1 cellular context compared by ENCODE assay signal in the genomic region with DNA sequence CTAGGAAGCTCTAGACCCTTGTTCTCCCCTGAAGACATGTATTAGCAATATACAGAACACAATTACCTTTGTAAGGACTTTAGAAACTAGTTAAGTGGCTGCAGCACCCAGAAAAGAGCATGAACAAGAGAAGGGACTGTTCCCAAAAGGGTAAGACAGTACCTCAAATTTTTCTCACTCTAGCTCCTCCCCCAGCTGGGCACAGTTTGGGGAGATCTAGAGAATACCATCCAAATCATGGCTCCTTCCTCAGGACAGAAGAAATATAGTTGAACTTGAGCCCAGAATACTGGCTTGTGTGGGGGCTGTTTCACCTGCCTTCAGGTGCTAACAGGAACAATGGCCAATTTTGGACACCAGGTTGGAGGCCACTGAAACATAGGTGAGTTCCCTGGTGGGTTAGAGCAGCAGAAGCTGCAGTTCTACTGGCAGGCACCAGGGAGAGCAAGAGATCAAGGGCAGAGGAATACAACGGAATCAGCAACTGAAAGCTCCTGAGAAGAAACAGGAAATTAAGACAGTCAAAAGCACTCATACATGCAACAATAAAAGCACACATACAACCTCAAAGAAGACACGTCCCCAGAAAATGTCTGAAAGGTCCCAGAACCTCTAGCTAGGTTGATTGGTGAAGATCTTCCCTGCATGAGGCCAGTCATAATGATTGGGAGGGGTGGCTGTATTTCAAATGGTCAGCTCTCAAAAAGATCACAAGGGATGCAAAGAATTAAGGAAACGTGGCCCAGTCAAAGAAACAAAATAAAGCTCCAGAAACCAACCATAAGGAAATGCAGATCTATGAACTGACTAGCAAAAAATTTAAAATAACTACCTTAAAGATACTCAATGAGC.
TF ChIP-seq lines count a peak whose summit lies in the region.

No MANE protein-coding gene starts in this region.

TF ChIP-seq in H1, 55 proteins besides CTCF, POLR2A, EP300 and RAD21 (continued from another document):
- no peak for TF ChIP-seq SRF (IDR thresholded peaks at IDR 0.05; ENCODE audit: low read depth, low read length)
- no peak for TF ChIP-seq BACH1 (IDR thresholded peaks at IDR 0.05; ENCODE audit: low read length)
- no peak for TF ChIP-seq HDAC2 (IDR thresholded peaks at IDR 0.05; ENCODE audit: borderline replicate concordance in 1 of 2, low read depth in 2 of 2, low read length in 2 of 2)
- no peak for TF ChIP-seq PHF8 (conservative IDR thresholded peaks at IDR 0.05; ENCODE audit: low read depth, low read length)
- no peak for TF ChIP-seq POLR2AphosphoS5 (IDR thresholded peaks at IDR 0.05; ENCODE audit: low read depth, low read length)
- TF ChIP-seq NANOG (IDR thresholded peaks at IDR 0.05; ENCODE audit: insufficient read depth, low read depth, low read length, poor library complexity, severe bottlenecking), result no peak
- TF ChIP-seq, protein P1, sequence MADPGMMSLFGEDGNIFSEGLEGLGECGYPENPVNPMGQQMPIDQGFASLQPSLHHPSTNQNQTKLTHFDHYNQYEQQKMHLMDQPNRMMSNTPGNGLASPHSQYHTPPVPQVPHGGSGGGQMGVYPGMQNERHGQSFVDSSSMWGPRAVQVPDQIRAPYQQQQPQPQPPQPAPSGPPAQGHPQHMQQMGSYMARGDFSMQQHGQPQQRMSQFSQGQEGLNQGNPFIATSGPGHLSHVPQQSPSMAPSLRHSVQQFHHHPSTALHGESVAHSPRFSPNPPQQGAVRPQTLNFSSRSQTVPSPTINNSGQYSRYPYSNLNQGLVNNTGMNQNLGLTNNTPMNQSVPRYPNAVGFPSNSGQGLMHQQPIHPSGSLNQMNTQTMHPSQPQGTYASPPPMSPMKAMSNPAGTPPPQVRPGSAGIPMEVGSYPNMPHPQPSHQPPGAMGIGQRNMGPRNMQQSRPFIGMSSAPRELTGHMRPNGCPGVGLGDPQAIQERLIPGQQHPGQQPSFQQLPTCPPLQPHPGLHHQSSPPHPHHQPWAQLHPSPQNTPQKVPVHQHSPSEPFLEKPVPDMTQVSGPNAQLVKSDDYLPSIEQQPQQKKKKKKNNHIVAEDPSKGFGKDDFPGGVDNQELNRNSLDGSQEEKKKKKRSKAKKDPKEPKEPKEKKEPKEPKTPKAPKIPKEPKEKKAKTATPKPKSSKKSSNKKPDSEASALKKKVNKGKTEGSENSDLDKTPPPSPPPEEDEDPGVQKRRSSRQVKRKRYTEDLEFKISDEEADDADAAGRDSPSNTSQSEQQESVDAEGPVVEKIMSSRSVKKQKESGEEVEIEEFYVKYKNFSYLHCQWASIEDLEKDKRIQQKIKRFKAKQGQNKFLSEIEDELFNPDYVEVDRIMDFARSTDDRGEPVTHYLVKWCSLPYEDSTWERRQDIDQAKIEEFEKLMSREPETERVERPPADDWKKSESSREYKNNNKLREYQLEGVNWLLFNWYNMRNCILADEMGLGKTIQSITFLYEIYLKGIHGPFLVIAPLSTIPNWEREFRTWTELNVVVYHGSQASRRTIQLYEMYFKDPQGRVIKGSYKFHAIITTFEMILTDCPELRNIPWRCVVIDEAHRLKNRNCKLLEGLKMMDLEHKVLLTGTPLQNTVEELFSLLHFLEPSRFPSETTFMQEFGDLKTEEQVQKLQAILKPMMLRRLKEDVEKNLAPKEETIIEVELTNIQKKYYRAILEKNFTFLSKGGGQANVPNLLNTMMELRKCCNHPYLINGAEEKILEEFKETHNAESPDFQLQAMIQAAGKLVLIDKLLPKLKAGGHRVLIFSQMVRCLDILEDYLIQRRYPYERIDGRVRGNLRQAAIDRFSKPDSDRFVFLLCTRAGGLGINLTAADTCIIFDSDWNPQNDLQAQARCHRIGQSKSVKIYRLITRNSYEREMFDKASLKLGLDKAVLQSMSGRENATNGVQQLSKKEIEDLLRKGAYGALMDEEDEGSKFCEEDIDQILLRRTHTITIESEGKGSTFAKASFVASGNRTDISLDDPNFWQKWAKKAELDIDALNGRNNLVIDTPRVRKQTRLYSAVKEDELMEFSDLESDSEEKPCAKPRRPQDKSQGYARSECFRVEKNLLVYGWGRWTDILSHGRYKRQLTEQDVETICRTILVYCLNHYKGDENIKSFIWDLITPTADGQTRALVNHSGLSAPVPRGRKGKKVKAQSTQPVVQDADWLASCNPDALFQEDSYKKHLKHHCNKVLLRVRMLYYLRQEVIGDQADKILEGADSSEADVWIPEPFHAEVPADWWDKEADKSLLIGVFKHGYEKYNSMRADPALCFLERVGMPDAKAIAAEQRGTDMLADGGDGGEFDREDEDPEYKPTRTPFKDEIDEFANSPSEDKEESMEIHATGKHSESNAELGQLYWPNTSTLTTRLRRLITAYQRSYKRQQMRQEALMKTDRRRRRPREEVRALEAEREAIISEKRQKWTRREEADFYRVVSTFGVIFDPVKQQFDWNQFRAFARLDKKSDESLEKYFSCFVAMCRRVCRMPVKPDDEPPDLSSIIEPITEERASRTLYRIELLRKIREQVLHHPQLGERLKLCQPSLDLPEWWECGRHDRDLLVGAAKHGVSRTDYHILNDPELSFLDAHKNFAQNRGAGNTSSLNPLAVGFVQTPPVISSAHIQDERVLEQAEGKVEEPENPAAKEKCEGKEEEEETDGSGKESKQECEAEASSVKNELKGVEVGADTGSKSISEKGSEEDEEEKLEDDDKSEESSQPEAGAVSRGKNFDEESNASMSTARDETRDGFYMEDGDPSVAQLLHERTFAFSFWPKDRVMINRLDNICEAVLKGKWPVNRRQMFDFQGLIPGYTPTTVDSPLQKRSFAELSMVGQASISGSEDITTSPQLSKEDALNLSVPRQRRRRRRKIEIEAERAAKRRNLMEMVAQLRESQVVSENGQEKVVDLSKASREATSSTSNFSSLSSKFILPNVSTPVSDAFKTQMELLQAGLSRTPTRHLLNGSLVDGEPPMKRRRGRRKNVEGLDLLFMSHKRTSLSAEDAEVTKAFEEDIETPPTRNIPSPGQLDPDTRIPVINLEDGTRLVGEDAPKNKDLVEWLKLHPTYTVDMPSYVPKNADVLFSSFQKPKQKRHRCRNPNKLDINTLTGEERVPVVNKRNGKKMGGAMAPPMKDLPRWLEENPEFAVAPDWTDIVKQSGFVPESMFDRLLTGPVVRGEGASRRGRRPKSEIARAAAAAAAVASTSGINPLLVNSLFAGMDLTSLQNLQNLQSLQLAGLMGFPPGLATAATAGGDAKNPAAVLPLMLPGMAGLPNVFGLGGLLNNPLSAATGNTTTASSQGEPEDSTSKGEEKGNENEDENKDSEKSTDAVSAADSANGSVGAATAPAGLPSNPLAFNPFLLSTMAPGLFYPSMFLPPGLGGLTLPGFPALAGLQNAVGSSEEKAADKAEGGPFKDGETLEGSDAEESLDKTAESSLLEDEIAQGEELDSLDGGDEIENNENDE (IDR thresholded peaks at IDR 0.05; ENCODE audit: insufficient replicate concordance, low read length), result no peak
- no peak for TF ChIP-seq SIX5 (IDR thresholded peaks at IDR 0.05; ENCODE audit: low read depth, low read length)
- no peak for TF ChIP-seq CHD2 (IDR thresholded peaks at IDR 0.05; ENCODE audit: low read length)
